19 cellular contexts compared by ENCODE assay signal in genomic region chr5:165076686-165077085, GRCh38.
"Had no signal": no experiment of that assay in that cellular context is flagged by ENCODE, and none has a peak within 500 bp of the region (broad histone marks: within the 10 kb centered on the region; RNA-seq: fewer than 3 reads in every experiment).

No MANE protein-coding gene starts in this region.

- H2AFZ ChIP-seq: parathyroid adenoma had no signal

- ATAC-seq: activated naive CD4-positive, alpha-beta T cell treated with anti-CD3 and anti-CD28 coated beads, Interleukin-2, amount 50 U/mL, for 72 hours; lower lobe of right lung; sciatic nerve; stimulated activated memory B cell treated with anti-CD40 and anti-IgM and Interleukin-4, amounts not matched to agents 10 μg/mL and 1 μg/mL and 100 μg/mL, for 72 hours had no signal

- H3K36me3 ChIP-seq: adrenal gland, cardiac muscle cell, lower lobe of right lung had no signal

- DNase-seq: activated CD4-positive, alpha-beta memory T cell treated with anti-CD3 and anti-CD28 coated beads for 36 hours; activated gamma-delta T cell treated with Interleukin-2 at 50 U/mL for 16 hours; activated T-cell treated with anti-CD3 and anti-CD28 coated beads for 4 hours; adrenal gland; dermis blood vessel endothelial cell; effector memory CD4-positive, alpha-beta T cell; glutamatergic neuron; hippocampal formation; islet precursor cell; lower lobe of right lung; stimulated activated CD4-positive, alpha-beta T cell treated with anti-CD3 and anti-CD28 coated beads, Interleukin-4, amount 100 ng/mL, for 4 hours; T1000; testis had no signal

- H3K4me3 ChIP-seq: adrenal gland, cardiac muscle cell, lower lobe of right lung, smooth muscle cell, testis had no signal

- H3K4me1 ChIP-seq: adrenal gland, lower lobe of right lung, parathyroid adenoma, testis had no signal

- H3K9ac ChIP-seq: parathyroid adenoma had no signal

- H3K9me3 ChIP-seq: adrenal gland, lower lobe of right lung, testis had no signal

- H3K27me3 ChIP-seq: adrenal gland, cardiac muscle cell, testis had no signal

- H3K4me2 ChIP-seq: smooth muscle cell had no signal

- H3K79me2 ChIP-seq: parathyroid adenoma had no signal

- H3K27ac ChIP-seq: adrenal gland, cardiac muscle cell, lower lobe of right lung, parathyroid adenoma, testis had no signal
